1 cellular context compared by ENCODE assay signal in genomic region chr15:37682304-37682703, GRCh38.
A peak's percentile ranks its signal among the peaks of the same experiment; 100 is the strongest.
TF ChIP-seq lines count a peak whose summit lies in the region.

No MANE protein-coding gene starts in this region.

TF ChIP-seq in HepG2, 621 proteins besides CTCF, POLR2A, EP300 and RAD21 (continued from another document):
- TF ChIP-seq, protein P1, sequence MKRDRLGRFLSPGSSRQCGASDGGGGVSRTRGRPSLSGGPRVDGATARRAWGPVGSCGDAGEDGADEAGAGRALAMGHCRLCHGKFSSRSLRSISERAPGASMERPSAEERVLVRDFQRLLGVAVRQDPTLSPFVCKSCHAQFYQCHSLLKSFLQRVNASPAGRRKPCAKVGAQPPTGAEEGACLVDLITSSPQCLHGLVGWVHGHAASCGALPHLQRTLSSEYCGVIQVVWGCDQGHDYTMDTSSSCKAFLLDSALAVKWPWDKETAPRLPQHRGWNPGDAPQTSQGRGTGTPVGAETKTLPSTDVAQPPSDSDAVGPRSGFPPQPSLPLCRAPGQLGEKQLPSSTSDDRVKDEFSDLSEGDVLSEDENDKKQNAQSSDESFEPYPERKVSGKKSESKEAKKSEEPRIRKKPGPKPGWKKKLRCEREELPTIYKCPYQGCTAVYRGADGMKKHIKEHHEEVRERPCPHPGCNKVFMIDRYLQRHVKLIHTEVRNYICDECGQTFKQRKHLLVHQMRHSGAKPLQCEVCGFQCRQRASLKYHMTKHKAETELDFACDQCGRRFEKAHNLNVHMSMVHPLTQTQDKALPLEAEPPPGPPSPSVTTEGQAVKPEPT (CRISPR knock-in tag; IDR thresholded peaks at IDR 0.05; ENCODE audit: low read depth), result no peak
- TF ChIP-seq STAG1 (CRISPR knock-in tag; IDR thresholded peaks at IDR 0.05) (peak; percentile 59), SMC3 (IDR thresholded peaks at IDR 0.05; ENCODE audit: low read length) (peak; percentile 20; the same call in 1 of the 2 replicates), ZNF75D (CRISPR knock-in tag; IDR thresholded peaks at IDR 0.05; ENCODE audit: borderline replicate concordance) (no peak)
